27 cellular contexts compared by ENCODE assay signal in genomic region chr1:9536301-9536700, GRCh38.
"Had no signal": no experiment of that assay in that cellular context is flagged by ENCODE, and none has a peak within 500 bp of the region (broad histone marks: within the 10 kb centered on the region; RNA-seq: fewer than 3 reads in every experiment).

No MANE protein-coding gene starts in this region.

- H3K4me1 ChIP-seq: parathyroid adenoma had no signal

- H3K27ac Mint-ChIP-seq: natural killer cell treated with Interleukin-12 subunit alpha and Interleukin-12 subunit beta and Interleukin-15 and Interleukin-18, amount 100 ng/mL, for 72 hours; nephron progenitor cell; progenitor cell of endocrine pancreas; stimulated activated effector memory CD8-positive, alpha-beta T cell treated with anti-CD3 and anti-CD28 coated beads, Interleukin-12 subunit alpha, Interleukin-12 subunit beta, amount 100 ng/mL, for 72 hours; stimulated activated naive B cell treated with anti-CD40 and anti-IgM and Interleukin-4, amounts not matched to agents 10 μg/mL and 1 μg/mL and 100 μg/mL, for 72 hours; stimulated activated naive CD8-positive, alpha-beta T cell treated with anti-CD3 and anti-CD28 coated beads, Interleukin-15, Interleukin-2, amounts not matched to agents 100 ng/mL and 50 ng/mL, for 24 hours had no signal

- H3K36me3 Mint-ChIP-seq: natural killer cell treated with Interleukin-12 subunit alpha and Interleukin-12 subunit beta and Interleukin-15 and Interleukin-18, amount 100 ng/mL, for 72 hours had no signal

- H3K4me3 Mint-ChIP-seq: natural killer cell treated with Interleukin-12 subunit alpha and Interleukin-12 subunit beta and Interleukin-15 and Interleukin-18, amount 100 ng/mL, for 72 hours; nephron progenitor cell; neural crest cell; stimulated activated effector memory CD8-positive, alpha-beta T cell treated with anti-CD3 and anti-CD28 coated beads, Interleukin-12 subunit alpha, Interleukin-12 subunit beta, amount 100 ng/mL, for 72 hours; stimulated activated naive B cell treated with anti-CD40 and anti-IgM and Interleukin-4, amounts not matched to agents 10 μg/mL and 1 μg/mL and 100 μg/mL, for 72 hours; stimulated activated naive CD8-positive, alpha-beta T cell treated with anti-CD3 and anti-CD28 coated beads, Interleukin-15, Interleukin-2, amounts not matched to agents 100 ng/mL and 50 ng/mL, for 24 hours had no signal

- ATAC-seq: natural killer cell treated with Interleukin-12 subunit alpha and Interleukin-12 subunit beta and Interleukin-15 and Interleukin-18, amount 100 ng/mL, for 72 hours; psoas muscle; right cardiac atrium; right lobe of liver; stimulated activated effector memory CD8-positive, alpha-beta T cell treated with anti-CD3 and anti-CD28 coated beads, Interleukin-12 subunit alpha, Interleukin-12 subunit beta, amount 100 ng/mL, for 72 hours; stimulated activated naive B cell treated with anti-CD40 and anti-IgM and Interleukin-4, amounts not matched to agents 10 μg/mL and 1 μg/mL and 100 μg/mL, for 72 hours had no signal

- H3K9me3 Mint-ChIP-seq: natural killer cell treated with Interleukin-12 subunit alpha and Interleukin-12 subunit beta and Interleukin-15 and Interleukin-18, amount 100 ng/mL, for 72 hours; neural crest cell; stimulated activated effector memory CD8-positive, alpha-beta T cell treated with anti-CD3 and anti-CD28 coated beads, Interleukin-12 subunit alpha, Interleukin-12 subunit beta, amount 100 ng/mL, for 72 hours; stimulated activated naive CD8-positive, alpha-beta T cell treated with anti-CD3 and anti-CD28 coated beads, Interleukin-15, Interleukin-2, amounts not matched to agents 100 ng/mL and 50 ng/mL, for 24 hours had no signal

- H3K27me3 ChIP-seq: ovary, right lobe of liver, sigmoid colon, stomach, thyroid gland, tibial nerve, upper lobe of left lung, vagina had no signal

- H3K4me3 ChIP-seq: ovary, psoas muscle, right lobe of liver, sigmoid colon, stomach, thoracic aorta, thyroid gland, tibial nerve, upper lobe of left lung, vagina had no signal

- H2AFZ ChIP-seq: parathyroid adenoma had no signal

- H3K9ac ChIP-seq: parathyroid adenoma had no signal

- DNase-seq: nephron progenitor cell; occipital lobe; ovary; psoas muscle; right cardiac atrium; right lobe of liver; sigmoid colon; small intestine; stimulated activated CD4-positive, alpha-beta T cell treated with anti-CD3 and anti-CD28 coated beads, Interleukin-15, amount 100 ng/mL, for 24 hours; stimulated activated CD4-positive, alpha-beta T cell treated with anti-CD3 and anti-CD28 coated beads, Interleukin-2, amount 100 ng/mL, for 24 hours; stimulated activated CD4-positive, alpha-beta T cell treated with anti-CD3 and anti-CD28 coated beads, Interleukin-2, amount 100 ng/mL, for 48 hours; stimulated activated CD4-positive, alpha-beta T cell treated with anti-CD3 and anti-CD28 coated beads, Interleukin-4, amount 100 ng/mL, for 24 hours; stimulated activated naive B cell treated with anti-CD40 and anti-IgM and Interleukin-4, amounts not matched to agents 10 μg/mL and 1 μg/mL and 100 μg/mL, for 72 hours; stimulated activated naive CD4-positive, alpha-beta T cell treated with Interleukin-2 at 50 U/mL for 16 hours; stomach; thyroid gland; trophoblast cell; upper lobe of left lung had no signal

- H3K27me3 Mint-ChIP-seq: natural killer cell treated with Interleukin-12 subunit alpha and Interleukin-12 subunit beta and Interleukin-15 and Interleukin-18, amount 100 ng/mL, for 72 hours; progenitor cell of endocrine pancreas; stimulated activated naive B cell treated with anti-CD40 and anti-IgM and Interleukin-4, amounts not matched to agents 10 μg/mL and 1 μg/mL and 100 μg/mL, for 72 hours; stimulated activated naive CD8-positive, alpha-beta T cell treated with anti-CD3 and anti-CD28 coated beads, Interleukin-15, Interleukin-2, amounts not matched to agents 100 ng/mL and 50 ng/mL, for 24 hours had no signal

- H3K9me3 ChIP-seq: ovary, psoas muscle, right lobe of liver, sigmoid colon, stomach, thoracic aorta, thyroid gland, tibial nerve, upper lobe of left lung, vagina had no signal

- H3K36me3 ChIP-seq: ovary, right lobe of liver, sigmoid colon, stomach, thoracic aorta, thyroid gland, tibial nerve, upper lobe of left lung, vagina had no signal

- H3K27ac ChIP-seq: ovary, parathyroid adenoma, psoas muscle, right lobe of liver, sigmoid colon, thoracic aorta, tibial nerve, vagina had no signal
